Comparison of ENCODE assay signal across 22 cellular contexts in genomic region chr7:78679477-78679876, GRCh38.
"Had no signal": no experiment of that assay in that cellular context is flagged by ENCODE, and none has a peak within 500 bp of the region (broad histone marks: within the 10 kb centered on the region; RNA-seq: fewer than 3 reads in every experiment).

No MANE protein-coding gene starts in this region.

- H3K27ac ChIP-seq: HL-60, PC-9, Peyer's patch, SJSA1, SK-N-MC had no signal

- H3K4me1 ChIP-seq: Peyer's patch had no signal

- H3K9me3 ChIP-seq: MG63, Peyer's patch, SJSA1 had no signal

- H3K4me3 ChIP-seq: MG63, PC-9, Peyer's patch, SJSA1, SK-N-MC had no signal

- H3K4me2 ChIP-seq: PC-9 had no signal

- H2AFZ ChIP-seq: PC-9 had no signal

- H3K36me3 ChIP-seq: MG63, Peyer's patch, SJSA1 had no signal

- ATAC-seq: T-cell had no signal

- DNase-seq: Karpas-422, KG1, MG63, NCI-H1092 treated with DMSO at 0.1 percent for 48 hours, NCI-H1436, NCI-H187, NCI-H2029 treated with DMSO at 0.1 percent for 48 hours, NCI-H2171 treated with DMSO at 0.1 percent for 48 hours, NCI-H345, NCI-H524, NCI-H526 treated with DMSO at 0.1 percent for 48 hours, NCI-H748 treated with DMSO at 0.1 percent for 48 hours, OCI-M1, PC-9, Peyer's patch, Right ventricle myocardium superior, SIG-M5, SW 1271, T-cell had no signal

- H3K27me3 ChIP-seq: MG63, Peyer's patch, SJSA1 had no signal
